In genomic region chr9:647522-647921, GRCh38 we compare ENCODE assay signal across 14 cellular contexts.
A peak's percentile ranks its signal among the peaks of the same experiment; 100 is the strongest.
DNase-seq lines count a peak whose midpoint lies in the region; ATAC-seq, FAIRE-seq and TF ChIP-seq lines count a peak whose summit lies in the region.
"Had no signal": no experiment of that assay in that cellular context is flagged by ENCODE, and none has a peak within 500 bp of the region (broad histone marks: within the 10 kb centered on the region; RNA-seq: fewer than 3 reads in every experiment).

No MANE protein-coding gene starts in this region.

- H3K36me3 ChIP-seq in Karpas-422 (ENCODE audit: insufficient read depth, low read length) (no peaks in the 10 kb centered on the region), astrocyte (ENCODE audit: insufficient read depth, low read length) (no peaks in the 10 kb centered on the region), gastrocnemius medialis (no peaks in the 10 kb centered on the region)
- H3K36me3 ChIP-seq: BLaER1 treated with 17β-estradiol and CSF1 and Interleukin-3, amounts not matched to agents 10 nM and 100 nM had no signal

- no peak overlapping the region for H3K27ac Mint-ChIP-seq in astrocyte (ENCODE audit: unreplicated experiment)
- H3K27ac Mint-ChIP-seq in activated T-helper 2 cell treated with anti-CD3 and anti-CD28 coated beads, Interferon-gamma antibody, Interleukin-2, Interleukin-4, amounts not matched to agents 10 μg/mL and 5 μg/mL and 100 μg/mL, durations not matched to agents 14 hours and 24 hours and 36 hours, result no peak overlapping the region
- no peak overlapping the region for H3K27ac Mint-ChIP-seq in activated naive CD4-positive, alpha-beta T cell treated with anti-CD3 and anti-CD28 coated beads, Interleukin-2, amount 50 U/mL, for 72 hours
- H3K27ac Mint-ChIP-seq: CD4-positive, CD25-positive, alpha-beta regulatory T cell; GM23338 had no signal

- H3K27me3 ChIP-seq in Karpas-422 (ENCODE audit: low read length) (no peaks in the 10 kb centered on the region), astrocyte (ENCODE audit: insufficient read depth, low read length) (no peaks in the 10 kb centered on the region), gastrocnemius medialis (no peaks in the 10 kb centered on the region)
- H3K27me3 ChIP-seq: BLaER1 treated with 17β-estradiol and CSF1 and Interleukin-3, amounts not matched to agents 10 nM and 100 nM had no signal

- H3K9me2 ChIP-seq in Karpas-422 (replicated peaks; ENCODE audit: insufficient read depth, low read length), result no peaks in the 10 kb centered on the region

- no peaks in the 10 kb centered on the region for H4K20me1 ChIP-seq in Karpas-422 (ENCODE audit: insufficient read depth, low read depth, low read length)
- H4K20me1 ChIP-seq in astrocyte (ENCODE audit: insufficient read depth, low read length), result no peaks in the 10 kb centered on the region
- H4K20me1 ChIP-seq: BLaER1 treated with 17β-estradiol and CSF1 and Interleukin-3, amounts not matched to agents 10 nM and 100 nM had no signal

- H3K4me1 ChIP-seq in Karpas-422 (ENCODE audit: low read length), result peaks cover 38% of the 10 kb centered on the region
- no peaks in the 10 kb centered on the region for H3K4me1 ChIP-seq in astrocyte (ENCODE audit: insufficient read depth, low read length)
- peaks cover 41 to 44% of the 10 kb centered on the region in 2 donors for H3K4me1 ChIP-seq in gastrocnemius medialis

- no peak for TF ChIP-seq CTCF in astrocyte (IDR thresholded peaks at IDR 0.05; ENCODE audit: insufficient read depth, low read depth, low read length)
- no peak for TF ChIP-seq CTCF in gastrocnemius medialis (IDR thresholded peaks at IDR 0.05 in 4 of 5, conservative IDR thresholded peaks at IDR 0.05 in 1 of 5)

- no peaks in the 10 kb centered on the region for H3K27me3 Mint-ChIP-seq in astrocyte (ENCODE audit: low read depth, unreplicated experiment)
- H3K27me3 Mint-ChIP-seq in activated T-helper 2 cell treated with anti-CD3 and anti-CD28 coated beads, Interferon-gamma antibody, Interleukin-2, Interleukin-4, amounts not matched to agents 10 μg/mL and 5 μg/mL and 100 μg/mL, durations not matched to agents 14 hours and 24 hours and 36 hours (ENCODE audit: low read depth), result no peaks in the 10 kb centered on the region
- H3K27me3 Mint-ChIP-seq: CD4-positive, CD25-positive, alpha-beta regulatory T cell had no signal

- H3K9ac ChIP-seq in Karpas-422 (ENCODE audit: low read length) (no peak overlapping the region), astrocyte (ENCODE audit: low read length) (no peak overlapping the region)
- H3K9ac ChIP-seq: BLaER1 treated with 17β-estradiol and CSF1 and Interleukin-3, amounts not matched to agents 10 nM and 100 nM had no signal

- no peaks in the 10 kb centered on the region for H3K9me3 Mint-ChIP-seq in astrocyte (ENCODE audit: unreplicated experiment)
- no peaks in the 10 kb centered on the region for H3K9me3 Mint-ChIP-seq in activated T-helper 2 cell treated with anti-CD3 and anti-CD28 coated beads, Interferon-gamma antibody, Interleukin-2, Interleukin-4, amounts not matched to agents 10 μg/mL and 5 μg/mL and 100 μg/mL, durations not matched to agents 14 hours and 24 hours and 36 hours
- H3K9me3 Mint-ChIP-seq in activated naive CD4-positive, alpha-beta T cell treated with anti-CD3 and anti-CD28 coated beads, Interleukin-2, amount 50 U/mL, for 72 hours, result no peaks in the 10 kb centered on the region
- H3K9me3 Mint-ChIP-seq: CD4-positive, CD25-positive, alpha-beta regulatory T cell; GM23338 had no signal

- H3K79me2 ChIP-seq in Karpas-422 (ENCODE audit: low read length) (peaks cover 49% of the 10 kb centered on the region), astrocyte (ENCODE audit: insufficient read depth, low read length) (no peaks in the 10 kb centered on the region)

- DNase-seq in Karpas-422 (no peak), astrocyte (ENCODE audit: low read depth) (no peak), left ventricle myocardium superior (no peak), gastrocnemius medialis (no peak)
- no peak for DNase-seq in activated T-helper 2 cell treated with anti-CD3 and anti-CD28 coated beads, Interferon-gamma antibody, Interleukin-2, Interleukin-4, amounts not matched to agents 10 μg/mL and 5 μg/mL and 100 μg/mL, durations not matched to agents 14 hours and 24 hours and 36 hours (ENCODE audit: low spot score)
- no peak for DNase-seq in activated naive CD4-positive, alpha-beta T cell treated with anti-CD3 and anti-CD28 coated beads, Interleukin-2, amount 50 U/mL, for 72 hours (ENCODE audit: low spot score in 2 of 2)
- DNase-seq: ACHN; CD4-positive, CD25-positive, alpha-beta regulatory T cell; DMS 273 treated with DMSO at 0.1 percent for 48 hours; H7 had no signal

- ATAC-seq in left ventricle myocardium superior (peak; percentile 26), gastrocnemius medialis (peak; percentile 77 to 91), GM18858 (IDR thresholded peaks at IDR 0.05; ENCODE audit: unreplicated experiment) (no peak), HG03378 (IDR thresholded peaks at IDR 0.05; ENCODE audit: unreplicated experiment) (no peak)
- ATAC-seq in activated naive CD4-positive, alpha-beta T cell treated with anti-CD3 and anti-CD28 coated beads, Interleukin-2, amount 50 U/mL, for 72 hours, result no peak
- ATAC-seq: GM23338 had no signal

- TF ChIP-seq POLR2A in gastrocnemius medialis (IDR thresholded peaks at IDR 0.05), result no peak

- in situ Hi-C loops in gastrocnemius medialis (cut with MboI; ENCODE audit: low sequenced_read_pairs in 4 of 4), result no loop called here

- peak; percentile 13 for FAIRE-seq in astrocyte (lab: Jason Lieb, UNC)

- H3K4me3 ChIP-seq in Karpas-422 (ENCODE audit: low read length), result no peak overlapping the region
- no peak overlapping the region for H3K4me3 ChIP-seq in astrocyte (ENCODE audit: insufficient read depth, low read depth, low read length)
- no peak overlapping the region for H3K4me3 ChIP-seq in gastrocnemius medialis
- H3K4me3 ChIP-seq: BLaER1 treated with 17β-estradiol and CSF1 and Interleukin-3, amounts not matched to agents 10 nM and 100 nM; GM23338 had no signal

- H3K9me3 ChIP-seq in Karpas-422 (ENCODE audit: low read length) (no peaks in the 10 kb centered on the region), astrocyte (ENCODE audit: insufficient read depth, low read depth, low read length) (no peaks in the 10 kb centered on the region), gastrocnemius medialis (no peaks in the 10 kb centered on the region)
- H3K9me3 ChIP-seq: BLaER1 treated with 17β-estradiol and CSF1 and Interleukin-3, amounts not matched to agents 10 nM and 100 nM had no signal

- H3K4me2 ChIP-seq in Karpas-422 (ENCODE audit: low read depth, low read length, poor library complexity, severe bottlenecking) (peak overlapping the region; percentile 4), astrocyte (ENCODE audit: low read length) (no peak overlapping the region)
- H3K4me2 ChIP-seq: GM23338 had no signal

- H3K36me3 Mint-ChIP-seq in astrocyte (ENCODE audit: low read depth, unreplicated experiment), result no peaks in the 10 kb centered on the region
- no peaks in the 10 kb centered on the region for H3K36me3 Mint-ChIP-seq in activated T-helper 2 cell treated with anti-CD3 and anti-CD28 coated beads, Interferon-gamma antibody, Interleukin-2, Interleukin-4, amounts not matched to agents 10 μg/mL and 5 μg/mL and 100 μg/mL, durations not matched to agents 14 hours and 24 hours and 36 hours (ENCODE audit: low read depth)
- H3K36me3 Mint-ChIP-seq in activated naive CD4-positive, alpha-beta T cell treated with anti-CD3 and anti-CD28 coated beads, Interleukin-2, amount 50 U/mL, for 72 hours, result no peaks in the 10 kb centered on the region
- H3K36me3 Mint-ChIP-seq: CD4-positive, CD25-positive, alpha-beta regulatory T cell had no signal

- H3K27ac ChIP-seq in Karpas-422 (ENCODE audit: low read length) (no peak overlapping the region), astrocyte (ENCODE audit: low read depth, low read length) (no peak overlapping the region), gastrocnemius medialis (peak overlapping the region; percentile 10 to 75 (median 43))

- H3K4me1 Mint-ChIP-seq in astrocyte (ENCODE audit: low read depth, unreplicated experiment), result peaks cover 14% of the 10 kb centered on the region
- peaks cover 8% of the 10 kb centered on the region for H3K4me1 Mint-ChIP-seq in activated T-helper 2 cell treated with anti-CD3 and anti-CD28 coated beads, Interferon-gamma antibody, Interleukin-2, Interleukin-4, amounts not matched to agents 10 μg/mL and 5 μg/mL and 100 μg/mL, durations not matched to agents 14 hours and 24 hours and 36 hours (ENCODE audit: low read depth)

- H3K4me3 Mint-ChIP-seq in astrocyte (ENCODE audit: unreplicated experiment), result no peak overlapping the region
- H3K4me3 Mint-ChIP-seq in activated T-helper 2 cell treated with anti-CD3 and anti-CD28 coated beads, Interferon-gamma antibody, Interleukin-2, Interleukin-4, amounts not matched to agents 10 μg/mL and 5 μg/mL and 100 μg/mL, durations not matched to agents 14 hours and 24 hours and 36 hours (ENCODE audit: low read depth), result no peak overlapping the region
- H3K4me3 Mint-ChIP-seq: GM23338 had no signal

- no peak overlapping the region for H2AFZ ChIP-seq in Karpas-422 (ENCODE audit: low read length)
- H2AFZ ChIP-seq in astrocyte (ENCODE audit: low read depth, low read length), result no peak overlapping the region
- H2AFZ ChIP-seq: GM23338 had no signal

- intact Hi-C loops in left ventricle myocardium superior (cut with micrococcal nuclease), result no loop called here
- intact Hi-C loops in gastrocnemius medialis (cut with DNase I; ENCODE audit: low total_unique reads), result no loop called here
- intact Hi-C loops in activated T-helper 2 cell treated with anti-CD3 and anti-CD28 coated beads, Interferon-gamma antibody, Interleukin-2, Interleukin-4, amounts not matched to agents 10 μg/mL and 5 μg/mL and 100 μg/mL, durations not matched to agents 14 hours and 24 hours and 36 hours (cut with micrococcal nuclease), result no loop called here

Comparison
In these comparisons a context has a peak if more than half of its experiments do, and no peak if none do; other contexts are left out.
1. H3K27ac ChIP-seq: peak in gastrocnemius medialis (4 of 4); none in Karpas-422 (single experiment) and astrocyte (single experiment).
2. ATAC-seq: peak in left ventricle myocardium superior (single experiment) and gastrocnemius medialis (2 of 2); none in activated naive CD4-positive, alpha-beta T cell treated with anti-CD3 and anti-CD28 coated beads, Interleukin-2, amount 50 U/mL, for 72 hours (0 of 2), GM18858 (single experiment) and HG03378 (single experiment).